Comparison of ENCODE assay signal across 15 cellular contexts in genomic region chr9:35488019-35488418, GRCh38. TPM values are rescaled to one million over a fixed set of nuclear protein-coding genes. Genes with fewer than 3 reads are reported as not detected.
A peak's percentile ranks its signal among the peaks of the same experiment; 100 is the strongest.
DNase-seq lines count a peak whose midpoint lies in the region; ATAC-seq lines count a peak whose summit lies in the region.
"Had no signal": no experiment of that assay in that cellular context is flagged by ENCODE, and none has a peak within 500 bp of the region (broad histone marks: within the 10 kb centered on the region; RNA-seq: fewer than 3 reads in every experiment).

No MANE protein-coding gene starts in this region.

- peaks cover 8% of the 10 kb centered on the region for H3K4me1 ChIP-seq in mesenchymal stem cell (ENCODE audit: control insufficient read depth, insufficient read depth, low read depth, low read length)
- H3K4me1 ChIP-seq in subcutaneous abdominal adipose tissue (ENCODE audit: control insufficient read depth in 5 of 5, insufficient read depth in 5 of 5, low read length in 5 of 5): peaks cover 6 to 50% (median 41%) of the 10 kb centered on the region in 5 donors

- no peak overlapping the region for H3K18ac ChIP-seq in mesenchymal stem cell (ENCODE audit: low read depth in 1 of 2, low read length in 2 of 2)

- H3K27me3 ChIP-seq in mesenchymal stem cell (ENCODE audit: control insufficient read depth in 1 of 2, insufficient read depth in 1 of 2, low read length in 2 of 2) (no peaks in the 10 kb centered on the region), subcutaneous abdominal adipose tissue (ENCODE audit: control insufficient read depth in 5 of 5, insufficient read depth in 4 of 5, low read length in 5 of 5) (no peaks in the 10 kb centered on the region)
- H3K27me3 ChIP-seq: dorsolateral prefrontal cortex, foreskin keratinocyte had no signal

- no peak overlapping the region for H3K23ac ChIP-seq in mesenchymal stem cell (ENCODE audit: low read length in 2 of 2)

- H3K36me3 Mint-ChIP-seq in activated naive CD8-positive, alpha-beta T cell: peaks cover 3% of the 10 kb centered on the region
- H3K36me3 Mint-ChIP-seq in activated naive CD8-positive, alpha-beta T cell treated with anti-CD3 and anti-CD28 coated beads for 36 hours: no peaks in the 10 kb centered on the region
- no peaks in the 10 kb centered on the region for H3K36me3 Mint-ChIP-seq in activated T-helper 2 cell treated with anti-CD3 and anti-CD28 coated beads, Interferon-gamma antibody, Interleukin-2, Interleukin-4, amounts not matched to agents 10 μg/mL and 5 μg/mL and 100 μg/mL, durations not matched to agents 14 hours and 24 hours and 36 hours (ENCODE audit: low read depth)
- no peaks in the 10 kb centered on the region for H3K36me3 Mint-ChIP-seq in activated CD8-positive, alpha-beta memory T cell treated with anti-CD3 and anti-CD28 coated beads, Interleukin-2, amount 10 ng/mL, durations not matched to agents 7 days and 5 days

- H3K4me3 ChIP-seq in mesenchymal stem cell (ENCODE audit: insufficient read depth in 1 of 2, low read depth in 1 of 2, low read length in 2 of 2) (peak overlapping the region in 1 of 2 experiments; percentile 86), subcutaneous abdominal adipose tissue (ENCODE audit: low read depth in 1 of 5, low read length in 5 of 5) (peak overlapping the region; percentile 31 to 92 (median 72))

- no peak overlapping the region for H3K4me2 ChIP-seq in mesenchymal stem cell (ENCODE audit: low read length, poor library complexity, severe bottlenecking)

- H4K91ac ChIP-seq in mesenchymal stem cell (ENCODE audit: low read length): no peak overlapping the region

- H3K9me3 ChIP-seq in mesenchymal stem cell (ENCODE audit: control insufficient read depth, low read length): no peaks in the 10 kb centered on the region
- H3K9me3 ChIP-seq in subcutaneous abdominal adipose tissue (ENCODE audit: control insufficient read depth in 5 of 5, low read length in 5 of 5): no peaks in the 10 kb centered on the region

- H3K9ac ChIP-seq in mesenchymal stem cell (ENCODE audit: low read length) (peak overlapping the region; percentile 97), subcutaneous abdominal adipose tissue (ENCODE audit: low read length in 5 of 5) (no peak overlapping the region)

- no peak overlapping the region for H2BK120ac ChIP-seq in mesenchymal stem cell (ENCODE audit: low read depth, low read length)

- intact Hi-C loops in activated T-helper 2 cell treated with anti-CD3 and anti-CD28 coated beads, Interferon-gamma antibody, Interleukin-2, Interleukin-4, amounts not matched to agents 10 μg/mL and 5 μg/mL and 100 μg/mL, durations not matched to agents 14 hours and 24 hours and 36 hours (cut with micrococcal nuclease): loop anchor here (10.0 kb wide), 1 partner anchor 213 kb away; no protein-coding TSS in a partner anchor

- peaks cover 3% of the 10 kb centered on the region for H3K79me1 ChIP-seq in mesenchymal stem cell (replicated peaks; ENCODE audit: low read length, poor library complexity, severe bottlenecking)

- peak overlapping the region; percentile 38 for H2AK5ac ChIP-seq in mesenchymal stem cell (ENCODE audit: low read length, severe bottlenecking)

- no peak overlapping the region for H4K8ac ChIP-seq in mesenchymal stem cell (ENCODE audit: low read length)

- H2BK15ac ChIP-seq in mesenchymal stem cell (ENCODE audit: low read depth, poor library complexity, severe bottlenecking): no peak overlapping the region

- no peak overlapping the region for H3K4ac ChIP-seq in mesenchymal stem cell (ENCODE audit: low read depth in 1 of 2, low read length in 2 of 2)

- DNase-seq in activated naive CD8-positive, alpha-beta T cell treated with anti-CD3 and anti-CD28 coated beads for 36 hours: no peak
- DNase-seq in activated T-helper 2 cell treated with anti-CD3 and anti-CD28 coated beads, Interferon-gamma antibody, Interleukin-2, Interleukin-4, amounts not matched to agents 10 μg/mL and 5 μg/mL and 100 μg/mL, durations not matched to agents 14 hours and 24 hours and 36 hours (ENCODE audit: low spot score): no peak
- no peak for DNase-seq in mesenchymal stem cell
- DNase-seq in ACHN: no peak
- no peak for DNase-seq in activated CD8-positive, alpha-beta memory T cell treated with anti-CD3 and anti-CD28 coated beads, Interleukin-2, amount 10 ng/mL, durations not matched to agents 7 days and 5 days
- DNase-seq: activated CD4-positive, alpha-beta memory T cell treated with anti-CD3 and anti-CD28 coated beads, Interleukin-2, amount 10 ng/mL, durations not matched to agents 7 days and 5 days; activated effector memory CD4-positive, alpha-beta T cell treated with Interleukin-2 at 50 U/mL for 16 hours; dorsolateral prefrontal cortex; foreskin keratinocyte; right cardiac atrium; SIG-M5; stimulated activated CD4-positive, alpha-beta T cell treated with anti-CD3 and anti-CD28 coated beads, Interleukin-4, amount 100 ng/mL, for 1 hour had no signal

- peaks cover 1% of the 10 kb centered on the region for H3K9me3 Mint-ChIP-seq in activated naive CD8-positive, alpha-beta T cell (ENCODE audit: low read depth)
- H3K9me3 Mint-ChIP-seq in activated naive CD8-positive, alpha-beta T cell treated with anti-CD3 and anti-CD28 coated beads for 36 hours: no peaks in the 10 kb centered on the region
- peaks cover 2% of the 10 kb centered on the region for H3K9me3 Mint-ChIP-seq in activated T-helper 2 cell treated with anti-CD3 and anti-CD28 coated beads, Interferon-gamma antibody, Interleukin-2, Interleukin-4, amounts not matched to agents 10 μg/mL and 5 μg/mL and 100 μg/mL, durations not matched to agents 14 hours and 24 hours and 36 hours
- H3K9me3 Mint-ChIP-seq in activated CD8-positive, alpha-beta memory T cell treated with anti-CD3 and anti-CD28 coated beads, Interleukin-2, amount 10 ng/mL, durations not matched to agents 7 days and 5 days (ENCODE audit: low read depth): no peaks in the 10 kb centered on the region
- H3K9me3 Mint-ChIP-seq: activated CD4-positive, alpha-beta memory T cell treated with anti-CD3 and anti-CD28 coated beads, Interleukin-2, amount 10 ng/mL, durations not matched to agents 7 days and 5 days had no signal

- CTCF ChIA-PET in activated CD8-positive, alpha-beta memory T cell treated with anti-CD3 and anti-CD28 coated beads, Interleukin-2, amount 10 ng/mL, durations not matched to agents 7 days and 5 days (lab: Charles Lee): no interaction called here

- H2BK5ac ChIP-seq in mesenchymal stem cell (ENCODE audit: low read depth, low read length, poor library complexity, severe bottlenecking): no peak overlapping the region

- no peak for ATAC-seq in activated CD8-positive, alpha-beta memory T cell treated with anti-CD3 and anti-CD28 coated beads, Interleukin-2, amount 10 ng/mL, durations not matched to agents 7 days and 5 days
- ATAC-seq in HG03378 (IDR thresholded peaks at IDR 0.05; ENCODE audit: unreplicated experiment): no peak
- ATAC-seq: foreskin keratinocyte, right cardiac atrium had no signal

- no peak overlapping the region for H3K27ac Mint-ChIP-seq in activated naive CD8-positive, alpha-beta T cell
- H3K27ac Mint-ChIP-seq in activated naive CD8-positive, alpha-beta T cell treated with anti-CD3 and anti-CD28 coated beads for 36 hours: no peak overlapping the region
- peak overlapping the region; percentile 19 for H3K27ac Mint-ChIP-seq in activated T-helper 2 cell treated with anti-CD3 and anti-CD28 coated beads, Interferon-gamma antibody, Interleukin-2, Interleukin-4, amounts not matched to agents 10 μg/mL and 5 μg/mL and 100 μg/mL, durations not matched to agents 14 hours and 24 hours and 36 hours
- no peak overlapping the region for H3K27ac Mint-ChIP-seq in activated CD8-positive, alpha-beta memory T cell treated with anti-CD3 and anti-CD28 coated beads, Interleukin-2, amount 10 ng/mL, durations not matched to agents 7 days and 5 days
- H3K27ac Mint-ChIP-seq: activated CD4-positive, alpha-beta memory T cell treated with anti-CD3 and anti-CD28 coated beads, Interleukin-2, amount 10 ng/mL, durations not matched to agents 7 days and 5 days had no signal

- H3K4me1 Mint-ChIP-seq in activated naive CD8-positive, alpha-beta T cell (ENCODE audit: low read depth): peaks cover 13% of the 10 kb centered on the region
- peaks cover 19% of the 10 kb centered on the region for H3K4me1 Mint-ChIP-seq in activated naive CD8-positive, alpha-beta T cell treated with anti-CD3 and anti-CD28 coated beads for 36 hours
- H3K4me1 Mint-ChIP-seq in activated T-helper 2 cell treated with anti-CD3 and anti-CD28 coated beads, Interferon-gamma antibody, Interleukin-2, Interleukin-4, amounts not matched to agents 10 μg/mL and 5 μg/mL and 100 μg/mL, durations not matched to agents 14 hours and 24 hours and 36 hours (ENCODE audit: low read depth): peaks cover 28% of the 10 kb centered on the region
- peaks cover 18% of the 10 kb centered on the region for H3K4me1 Mint-ChIP-seq in activated CD8-positive, alpha-beta memory T cell treated with anti-CD3 and anti-CD28 coated beads, Interleukin-2, amount 10 ng/mL, durations not matched to agents 7 days and 5 days

- peaks cover 0 to 1% of the 10 kb centered on the region in 2 experiments for H3K36me3 ChIP-seq in mesenchymal stem cell (ENCODE audit: control insufficient read depth in 1 of 2, insufficient read depth in 2 of 2, low read depth in 1 of 2, low read length in 2 of 2)
- no peaks in the 10 kb centered on the region for H3K36me3 ChIP-seq in subcutaneous abdominal adipose tissue (ENCODE audit: control insufficient read depth in 5 of 5, insufficient read depth in 5 of 5, low read length in 5 of 5)

- no peak overlapping the region for H3K14ac ChIP-seq in mesenchymal stem cell (ENCODE audit: low read length in 2 of 2)

- H2AFZ ChIP-seq in mesenchymal stem cell (ENCODE audit: low read depth, low read length): no peak overlapping the region

- peak overlapping the region; percentile 54 for H3K4me3 Mint-ChIP-seq in activated naive CD8-positive, alpha-beta T cell
- no peak overlapping the region for H3K4me3 Mint-ChIP-seq in activated naive CD8-positive, alpha-beta T cell treated with anti-CD3 and anti-CD28 coated beads for 36 hours
- no peak overlapping the region for H3K4me3 Mint-ChIP-seq in activated T-helper 2 cell treated with anti-CD3 and anti-CD28 coated beads, Interferon-gamma antibody, Interleukin-2, Interleukin-4, amounts not matched to agents 10 μg/mL and 5 μg/mL and 100 μg/mL, durations not matched to agents 14 hours and 24 hours and 36 hours (ENCODE audit: low read depth)
- no peak overlapping the region for H3K4me3 Mint-ChIP-seq in activated CD8-positive, alpha-beta memory T cell treated with anti-CD3 and anti-CD28 coated beads, Interleukin-2, amount 10 ng/mL, durations not matched to agents 7 days and 5 days
- H3K4me3 Mint-ChIP-seq: activated CD4-positive, alpha-beta memory T cell treated with anti-CD3 and anti-CD28 coated beads, Interleukin-2, amount 10 ng/mL, durations not matched to agents 7 days and 5 days had no signal

- no peak overlapping the region for H2BK12ac ChIP-seq in mesenchymal stem cell (ENCODE audit: low read length in 2 of 2)

- in situ Hi-C loops in ACHN (cut with HindIII; ENCODE audit: low pct_ligation_motif_present, low pct_unique_long_range_greater_than_20kb, low sequenced_read_pairs): no loop called here

- peaks cover 5% of the 10 kb centered on the region for H3K27me3 Mint-ChIP-seq in activated naive CD8-positive, alpha-beta T cell
- peaks cover 22% of the 10 kb centered on the region for H3K27me3 Mint-ChIP-seq in activated naive CD8-positive, alpha-beta T cell treated with anti-CD3 and anti-CD28 coated beads for 36 hours
- peaks cover 23% of the 10 kb centered on the region for H3K27me3 Mint-ChIP-seq in activated T-helper 2 cell treated with anti-CD3 and anti-CD28 coated beads, Interferon-gamma antibody, Interleukin-2, Interleukin-4, amounts not matched to agents 10 μg/mL and 5 μg/mL and 100 μg/mL, durations not matched to agents 14 hours and 24 hours and 36 hours (ENCODE audit: low read depth)
- H3K27me3 Mint-ChIP-seq in activated CD8-positive, alpha-beta memory T cell treated with anti-CD3 and anti-CD28 coated beads, Interleukin-2, amount 10 ng/mL, durations not matched to agents 7 days and 5 days: peaks cover 39% of the 10 kb centered on the region

- WGBS in mesenchymal stem cell: 95% methylated on average over 10 of the region's 10 CpGs

- H3K27ac ChIP-seq in mesenchymal stem cell (ENCODE audit: low read length, poor library complexity, severe bottlenecking) (no peak overlapping the region), subcutaneous abdominal adipose tissue (ENCODE audit: low read depth, low read length) (peak overlapping the region; percentile 97)
- H3K27ac ChIP-seq: foreskin keratinocyte had no signal

RNA-seq across cellular contexts. Expression of gene RUSC2, which starts 1.9 kb away (rescaled TPM):
- 1 to 10 TPM; 2.2 to 2.4 TPM for total RNA-seq in activated naive CD8-positive, alpha-beta T cell treated with anti-CD3 and anti-CD28 coated beads for 36 hours
- 5.9 and 6.7 TPM in 2 replicates for total RNA-seq in activated T-helper 2 cell treated with anti-CD3 and anti-CD28 coated beads, Interferon-gamma antibody, Interleukin-2, Interleukin-4, amounts not matched to agents 10 μg/mL and 5 μg/mL and 100 μg/mL, durations not matched to agents 14 hours and 24 hours and 36 hours
- 13.1 TPM for polyA plus RNA-seq in mesenchymal stem cell (2013, experiment 1 of 2)
- polyA plus RNA-seq in mesenchymal stem cell (2013, experiment 2 of 2): 12.6 TPM
- 1 to 10 TPM in 1 of 2 experiments, under 1 TPM in 1; 0.99 to 2.8 TPM for total RNA-seq in activated CD8-positive, alpha-beta memory T cell treated with anti-CD3 and anti-CD28 coated beads, Interleukin-2, amount 10 ng/mL, durations not matched to agents 7 days and 5 days
